9 cellular contexts compared by ENCODE assay signal in the genomic region with DNA sequence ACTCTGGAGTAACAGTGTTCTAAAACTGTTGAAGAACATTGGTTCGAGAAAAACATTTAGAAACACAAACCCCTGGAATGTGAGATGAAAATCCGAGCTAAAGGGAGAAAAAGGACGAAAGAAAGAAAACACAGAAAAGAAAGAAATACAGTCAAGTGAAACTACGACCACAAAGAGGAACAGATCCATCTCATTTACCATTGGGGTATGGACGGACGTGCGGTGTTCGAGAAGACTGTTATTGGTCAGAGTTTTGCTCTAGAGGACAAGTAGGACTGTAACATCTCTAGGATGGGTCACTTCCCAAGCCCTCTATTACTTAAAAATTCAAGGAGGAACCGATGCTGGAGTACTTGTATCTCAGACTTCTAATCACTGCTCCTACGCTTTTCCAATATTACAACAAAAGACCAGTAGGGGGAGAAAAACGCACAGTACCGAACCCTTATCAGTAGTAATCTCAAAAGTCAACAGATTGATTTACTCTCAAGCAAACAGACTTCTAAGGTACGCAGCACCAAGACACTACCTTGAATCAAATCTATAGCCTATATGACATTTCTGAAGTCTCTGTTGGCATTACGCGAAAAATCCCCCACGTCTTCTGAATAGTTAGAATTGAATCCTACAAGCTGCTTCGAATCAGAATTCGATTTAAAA. TPM values are rescaled to one million over a fixed set of nuclear protein-coding genes. Genes with fewer than 3 reads are reported as not detected.
DNase-seq lines count a peak whose midpoint lies in the region; ATAC-seq and TF ChIP-seq lines count a peak whose summit lies in the region.
"Had no signal": no experiment of that assay in that cellular context is flagged by ENCODE, and none has a peak within 500 bp of the region (broad histone marks: within the 10 kb centered on the region; RNA-seq: fewer than 3 reads in every experiment).

No MANE protein-coding gene starts in this region.

- no peak for TF ChIP-seq POLR2A in ovary (IDR thresholded peaks at IDR 0.05)

- H3K9me3 Mint-ChIP-seq in glutamatergic neuron (ENCODE audit: unreplicated experiment) = peaks cover 8% of the 10 kb centered on the region
- H3K9me3 Mint-ChIP-seq: natural killer cell treated with Interleukin-12 subunit alpha and Interleukin-12 subunit beta and Interleukin-15 and Interleukin-18, amount 100 ng/mL, for 72 hours had no signal

- H3K4me1 Mint-ChIP-seq in glutamatergic neuron (ENCODE audit: low read depth, unreplicated experiment) = peaks cover 15% of the 10 kb centered on the region

- TF ChIP-seq EP300 in ovary (IDR thresholded peaks at IDR 0.05) = no peak

- peak overlapping the region; percentile 91 for H3K4me3 ChIP-seq in ovary

- H3K36me3 Mint-ChIP-seq in glutamatergic neuron (ENCODE audit: unreplicated experiment) = no peaks in the 10 kb centered on the region
- H3K36me3 Mint-ChIP-seq: natural killer cell treated with Interleukin-12 subunit alpha and Interleukin-12 subunit beta and Interleukin-15 and Interleukin-18, amount 100 ng/mL, for 72 hours had no signal

- H3K36me3 ChIP-seq in ovary = no peaks in the 10 kb centered on the region

- H3K4me1 ChIP-seq in ovary (ENCODE audit: insufficient read depth) = peaks cover 4% of the 10 kb centered on the region

- H3K9me3 ChIP-seq in ovary = no peaks in the 10 kb centered on the region

- 0 to 2% (median 1%) methylated on average over 18 of the region's 18 CpGs for WGBS in ovary, 3 donors

- TF ChIP-seq CTCF in glutamatergic neuron (IDR thresholded peaks at IDR 0.05; ENCODE audit: partially characterized antibody, unreplicated experiment) = peak; percentile 76
- peak; percentile 54 to 72 (median 67) for TF ChIP-seq CTCF in ovary (IDR thresholded peaks at IDR 0.05)

- no peaks in the 10 kb centered on the region for H3K27me3 ChIP-seq in ovary

- intact Hi-C loops in ovary (cut with DNase I) = loop anchor here in 3 of 4 donors (5.0 kb wide), 3 partner anchors 35 to 175 kb away; a partner anchor contains a TSS

- H3K27me3 Mint-ChIP-seq in glutamatergic neuron (ENCODE audit: unreplicated experiment) = peaks cover 2% of the 10 kb centered on the region

- ATAC-seq in GM19324 (IDR thresholded peaks at IDR 0.05; ENCODE audit: low FRiP score, unreplicated experiment) (peak; percentile 23), HG03520 (IDR thresholded peaks at IDR 0.05; ENCODE audit: unreplicated experiment) (peak; percentile 23)

- DNase-seq in DMS 273 treated with DMSO at 0.1 percent for 48 hours (lab: John Stamatoyannopoulos, UW) (peak; percentile 80), NCI-H510A treated with DMSO at 0.1 percent for 48 hours (lab: John Stamatoyannopoulos, UW) (peak; percentile 84), glutamatergic neuron (no peak), ovary (peak in 1 of 5 donors; percentile 30), GM19240 (ENCODE audit: insufficient read length, low spot score) (no peak)
- peak; percentile 21 for DNase-seq in activated gamma-delta T cell treated with anti-CD3 and anti-CD28 coated beads, Interleukin-2, amount 50 U/mL, for 16 hours (ENCODE audit: low read depth)

- no peak overlapping the region for H3K27ac Mint-ChIP-seq in glutamatergic neuron (ENCODE audit: unreplicated experiment)
- H3K27ac Mint-ChIP-seq: natural killer cell treated with Interleukin-12 subunit alpha and Interleukin-12 subunit beta and Interleukin-15 and Interleukin-18, amount 100 ng/mL, for 72 hours had no signal

- no peak overlapping the region for H3K4me3 Mint-ChIP-seq in glutamatergic neuron (ENCODE audit: unreplicated experiment)
- H3K4me3 Mint-ChIP-seq: natural killer cell treated with Interleukin-12 subunit alpha and Interleukin-12 subunit beta and Interleukin-15 and Interleukin-18, amount 100 ng/mL, for 72 hours had no signal

- peak overlapping the region; percentile 9 to 96 for H3K27ac ChIP-seq in ovary

RNA-seq across cellular contexts. Expression of a gene that starts 1.1 kb away (rescaled TPM):
- total RNA-seq in glutamatergic neuron (ENCODE audit: unreplicated experiment) (20.0 TPM), ovary (10 to 100 TPM; 15.0 to 29.7 (median 23.2) TPM)
- 10 to 100 TPM in 1 of 2 donors, 1 to 10 TPM in 1; 8.9 to 14.6 TPM for polyA plus RNA-seq in ovary

Comparison
In these comparisons a context has a peak if more than half of its experiments do, and no peak if none do; other contexts are left out.
1. DNase-seq: peak in DMS 273 treated with DMSO at 0.1 percent for 48 hours (single experiment), NCI-H510A treated with DMSO at 0.1 percent for 48 hours (single experiment) and activated gamma-delta T cell treated with anti-CD3 and anti-CD28 coated beads, Interleukin-2, amount 50 U/mL, for 16 hours (single experiment); none in glutamatergic neuron (single experiment) and GM19240 (single experiment).